ENCODE assay signal across 8 cellular contexts in the genomic region with DNA sequence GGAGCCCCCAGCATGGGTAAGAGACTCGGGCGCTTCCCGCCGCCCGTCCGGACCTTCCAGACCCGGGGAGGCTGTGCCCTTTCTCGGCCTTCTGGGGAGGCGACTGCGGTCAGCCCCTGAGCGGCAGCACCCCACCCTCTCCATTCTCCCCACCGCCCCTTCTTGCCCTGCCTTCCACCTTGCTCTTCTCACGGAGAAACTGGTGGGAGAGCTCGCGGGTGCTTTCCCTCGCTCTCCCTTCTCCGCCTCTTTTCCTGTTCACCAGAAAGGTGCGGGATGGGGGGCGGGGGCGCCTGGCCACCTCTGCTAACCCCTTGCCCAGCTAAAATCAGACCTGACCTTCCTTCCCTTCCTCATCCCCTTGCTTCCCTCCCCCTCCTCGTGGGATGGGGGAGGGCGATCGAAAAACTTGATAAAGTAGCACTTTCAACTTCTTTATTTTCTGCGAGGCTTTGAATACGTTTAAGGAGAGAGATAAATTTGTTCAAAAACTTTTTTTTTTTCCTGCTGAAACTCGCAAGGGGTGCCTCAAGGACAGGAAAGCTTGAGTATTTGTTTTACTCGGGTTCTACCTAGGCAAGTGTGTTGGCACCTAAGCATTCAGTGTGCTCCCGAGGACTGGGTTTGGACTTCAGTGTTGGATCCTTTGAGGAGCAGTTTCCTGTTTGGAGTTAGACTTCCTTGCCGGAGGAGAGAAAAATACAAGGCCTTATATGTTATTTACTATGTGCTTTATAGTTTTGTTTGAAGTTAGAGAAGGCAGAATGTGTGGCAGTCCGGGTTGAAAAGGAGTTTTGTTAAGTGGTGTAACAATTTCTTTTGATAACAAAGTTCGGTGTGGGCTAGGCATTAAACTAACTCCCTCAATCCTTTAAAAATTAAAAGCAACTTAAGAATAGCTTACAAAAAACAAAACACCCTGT. TPM values are rescaled to one million over a fixed set of nuclear protein-coding genes. Genes with fewer than 3 reads are reported as not detected.
DNase-seq lines count a peak whose midpoint lies in the region; ATAC-seq lines count a peak whose summit lies in the region.

No MANE protein-coding gene starts in this region.

- POLR2A ChIA-PET in T-cell (lab: Charles Lee) = interaction anchor here (0.6 to 2.9 kb wide), 8 partner anchors 9 to 1348 kb away, joined by 3 to 9 read pairs (median 4); no protein-coding TSS in a partner anchor

- H3K27ac Mint-ChIP-seq in T-cell (peak overlapping the region; percentile 98), naive B cell (peak overlapping the region; percentile 98 to 100 (median 100))

- H3K4me1 Mint-ChIP-seq in T-cell = peaks cover 46 to 61% (median 49%) of the 10 kb centered on the region in 3 donors
- H3K4me1 Mint-ChIP-seq in naive B cell = peaks cover 34 to 55% (median 52%) of the 10 kb centered on the region in 3 donors

- peak; percentile 42 for DNase-seq in CMK (ENCODE audit: low read depth)
- peak in 1 of 34 experiments; percentile 0 for DNase-seq in T-cell
- peak; percentile 19 for DNase-seq in naive B cell
- no peak for DNase-seq in HPDE6-E6E7 (ENCODE audit: extremely low spot score)
- no peak for DNase-seq in SK-N-DZ (ENCODE audit: low spot score)

- no peaks in the 10 kb centered on the region for H3K27me3 Mint-ChIP-seq in T-cell
- H3K27me3 Mint-ChIP-seq in naive B cell = no peaks in the 10 kb centered on the region

- peak overlapping the region; percentile 93 to 99 (median 99) for H3K4me3 Mint-ChIP-seq in T-cell
- H3K4me3 Mint-ChIP-seq in naive B cell = peak overlapping the region; percentile 95 to 100 (median 98)

- no peaks in the 10 kb centered on the region for H3K36me3 Mint-ChIP-seq in T-cell
- peaks cover 0 to 7% of the 10 kb centered on the region in 2 donors for H3K36me3 Mint-ChIP-seq in naive B cell

- H3K9me3 Mint-ChIP-seq in T-cell (no peaks in the 10 kb centered on the region), naive B cell (no peaks in the 10 kb centered on the region)

- ATAC-seq in GM19372 (IDR thresholded peaks at IDR 0.05; ENCODE audit: low read depth, unreplicated experiment) = peak; percentile 40
- peak; percentile 6 for ATAC-seq in HG03575 (IDR thresholded peaks at IDR 0.05; ENCODE audit: extremely low read depth, insufficient number of reproducible peaks, low FRiP score, unreplicated experiment)
- ATAC-seq in T-cell (replicated peaks in 1 of 4) = peak in 3 of 4 experiments; percentile 21 to 34 (median 30)
- ATAC-seq in esophagus mucosa = peak; percentile 55
- peak in 1 of 2 donors; percentile 15 for ATAC-seq in naive B cell (ENCODE audit: low read depth in 2 of 2)

- CTCF ChIA-PET in T-cell (lab: Charles Lee) = interaction anchor here (0.6 to 1.9 kb wide), 5 partner anchors 13 to 70 kb away, joined by 3 to 15 read pairs (median 4); no protein-coding TSS in a partner anchor

RNA-seq across cellular contexts. Expression of gene CD2AP, which starts 0.9 kb away (rescaled TPM):
- total RNA-seq in T-cell = 10 to 100 TPM; 22.3 to 39.7 (median 23.6) TPM
- 25.8 TPM for total RNA-seq in esophagus mucosa
- 10 to 100 TPM in 2 of 6 donors, 1 to 10 TPM in 4; 5.6 to 11.7 (median 9.0) TPM for polyA plus RNA-seq in naive B cell (ENCODE audit: low read depth in 6 of 6)
- 4.1 and 5.1 TPM in 2 replicates for polyA plus RNA-seq in SK-N-DZ (2014; cell fraction: cytosol; rRNA removed)
- polyA plus RNA-seq in SK-N-DZ (2014; cell fraction: nucleus; rRNA removed) = 5.9 and 7.3 TPM in 2 replicates

Comparison
In these comparisons a context has a peak if more than half of its experiments do, and no peak if none do; other contexts are left out.
1. DNase-seq: peak in CMK (single experiment) and naive B cell (single experiment); none in HPDE6-E6E7 (single experiment) and SK-N-DZ (single experiment).